Comparison of ENCODE assay signal across 9 cellular contexts in the genomic region with DNA sequence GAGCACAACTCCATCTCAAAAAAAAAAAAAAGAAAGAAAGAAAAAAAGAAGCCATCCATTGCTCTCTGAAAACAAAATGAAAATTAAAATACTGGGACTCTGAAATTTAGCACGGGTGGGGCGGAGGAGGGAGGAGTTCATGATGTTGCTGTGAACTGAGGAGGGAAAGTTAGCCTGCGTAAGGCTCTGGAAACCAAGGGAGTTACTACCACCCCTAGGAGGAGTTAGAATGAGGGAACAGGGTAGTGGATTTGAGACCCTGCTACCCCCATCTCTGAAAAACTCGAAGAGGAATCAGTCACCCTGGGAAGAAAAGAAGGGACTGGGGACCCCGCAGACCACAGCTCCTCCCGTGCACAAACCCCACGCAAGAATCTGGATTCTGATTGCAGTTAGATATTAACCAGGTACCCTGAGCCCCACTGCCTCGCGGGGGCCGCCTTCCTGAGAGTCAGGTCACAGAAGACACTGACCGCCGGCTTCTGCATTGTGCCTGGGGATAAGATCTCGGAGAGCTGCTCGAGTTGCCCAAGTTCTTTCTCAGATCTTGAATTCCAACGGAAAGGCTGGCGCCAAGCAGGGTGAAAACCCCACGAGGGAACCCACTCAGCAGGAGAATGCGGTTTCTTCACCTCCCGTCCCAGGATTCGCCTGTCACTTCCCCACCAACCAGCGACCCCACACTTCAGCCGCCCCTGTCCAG. TPM values are rescaled to one million over a fixed set of nuclear protein-coding genes. Genes with fewer than 3 reads are reported as not detected.
DNase-seq lines count a peak whose midpoint lies in the region; ATAC-seq and TF ChIP-seq lines count a peak whose summit lies in the region.
"Had no signal": no experiment of that assay in that cellular context is flagged by ENCODE, and none has a peak within 500 bp of the region (broad histone marks: within the 10 kb centered on the region; RNA-seq: fewer than 3 reads in every experiment).

No MANE protein-coding gene starts in this region.

- POLR2A ChIA-PET in CD8-positive, alpha-beta T cell (lab: Charles Lee): interaction anchor here (1.3 to 2.1 kb wide), 6 partner anchors 17 to 202 kb away, joined by 4 to 21 read pairs (median 6); a partner anchor contains a TSS
- POLR2A ChIA-PET in activated naive CD8-positive, alpha-beta T cell treated with anti-CD3 and anti-CD28 coated beads, Interleukin-2, amount 10 ng/mL, durations not matched to agents 7 days and 5 days (lab: Charles Lee): interaction anchor here (0.7 to 2.6 kb wide), 4 partner anchors 31 to 198 kb away, joined by 3 to 31 read pairs (median 6); a partner anchor contains a TSS

- H3K27ac Mint-ChIP-seq in CD8-positive, alpha-beta T cell: no peak overlapping the region
- peak overlapping the region; percentile 70 for H3K27ac Mint-ChIP-seq in activated naive CD8-positive, alpha-beta T cell treated with anti-CD3 and anti-CD28 coated beads, Interleukin-2, amount 10 ng/mL, durations not matched to agents 7 days and 5 days

- H3K9me3 Mint-ChIP-seq in CD8-positive, alpha-beta T cell: no peaks in the 10 kb centered on the region
- H3K9me3 Mint-ChIP-seq in activated naive CD8-positive, alpha-beta T cell treated with anti-CD3 and anti-CD28 coated beads, Interleukin-2, amount 10 ng/mL, durations not matched to agents 7 days and 5 days: peaks cover 10% of the 10 kb centered on the region

- H3K36me3 Mint-ChIP-seq in CD8-positive, alpha-beta T cell: peaks cover 4% of the 10 kb centered on the region
- peaks cover 7% of the 10 kb centered on the region for H3K36me3 Mint-ChIP-seq in activated naive CD8-positive, alpha-beta T cell treated with anti-CD3 and anti-CD28 coated beads, Interleukin-2, amount 10 ng/mL, durations not matched to agents 7 days and 5 days

- H3K9ac ChIP-seq in rectal smooth muscle tissue (ENCODE audit: low read length): peak overlapping the region; percentile 77

- no peak for TF ChIP-seq CTCF in CD8-positive, alpha-beta T cell (IDR thresholded peaks at IDR 0.05)
- no peak for TF ChIP-seq CTCF in right atrium auricular region (IDR thresholded peaks at IDR 0.05)

- no peaks in the 10 kb centered on the region for H3K27me3 Mint-ChIP-seq in CD8-positive, alpha-beta T cell (ENCODE audit: low read depth)
- peaks cover 1% of the 10 kb centered on the region for H3K27me3 Mint-ChIP-seq in activated naive CD8-positive, alpha-beta T cell treated with anti-CD3 and anti-CD28 coated beads, Interleukin-2, amount 10 ng/mL, durations not matched to agents 7 days and 5 days

- ATAC-seq in CD8-positive, alpha-beta T cell: no peak
- no peak for ATAC-seq in activated naive CD8-positive, alpha-beta T cell treated with anti-CD3 and anti-CD28 coated beads, Interleukin-2, amount 10 ng/mL, durations not matched to agents 7 days and 5 days (ENCODE audit: low read depth)
- ATAC-seq in GM19467 (IDR thresholded peaks at IDR 0.05; ENCODE audit: unreplicated experiment): no peak

- H3K9me3 ChIP-seq in CD8-positive, alpha-beta T cell (ENCODE audit: low read length): no peaks in the 10 kb centered on the region
- no peaks in the 10 kb centered on the region for H3K9me3 ChIP-seq in right atrium auricular region

- H3K27ac ChIP-seq in CD8-positive, alpha-beta T cell (ENCODE audit: low read depth, low read length): peak overlapping the region; percentile 34
- H3K27ac ChIP-seq in right atrium auricular region (peak overlapping the region; percentile 90 to 92), rectal smooth muscle tissue (ENCODE audit: low read depth, low read length) (peak overlapping the region; percentile 91)

- H3K4me1 ChIP-seq in CD8-positive, alpha-beta T cell (ENCODE audit: insufficient read depth, low read length): peaks cover 13% of the 10 kb centered on the region
- H3K4me1 ChIP-seq in right atrium auricular region (peaks cover 0 to 11% of the 10 kb centered on the region in 2 donors), rectal smooth muscle tissue (ENCODE audit: control insufficient read depth, insufficient read depth, low read length) (peaks cover 4% of the 10 kb centered on the region)

- H3K4me3 ChIP-seq in CD8-positive, alpha-beta T cell (ENCODE audit: low read depth, low read length): peak overlapping the region; percentile 64
- H3K4me3 ChIP-seq in right atrium auricular region (peak overlapping the region; percentile 88 to 93), rectal smooth muscle tissue (ENCODE audit: low read length) (peak overlapping the region; percentile 66)

- intact Hi-C loops in CD8-positive, alpha-beta T cell (cut with DNase I, micrococcal nuclease): loop anchor here (1.0 to 10.0 kb wide), 7 partner anchors 31 to 187 kb away; a partner anchor contains a TSS

- peaks cover 24% of the 10 kb centered on the region for H3K4me1 Mint-ChIP-seq in CD8-positive, alpha-beta T cell (ENCODE audit: low read depth)
- peaks cover 16% of the 10 kb centered on the region for H3K4me1 Mint-ChIP-seq in activated naive CD8-positive, alpha-beta T cell treated with anti-CD3 and anti-CD28 coated beads, Interleukin-2, amount 10 ng/mL, durations not matched to agents 7 days and 5 days

- CTCF ChIA-PET in CD8-positive, alpha-beta T cell (lab: Charles Lee): interaction anchor here (0.6 to 1.6 kb wide), 4 partner anchors 13 to 305 kb away, joined by 3 to 4 read pairs (median 4); a partner anchor contains a TSS

- DNase-seq in CD8-positive, alpha-beta T cell: peak in 3 of 7 experiments; percentile 9 to 53 (median 11)
- DNase-seq in HuH-7 (ENCODE audit: low spot score) (peak; percentile 6), right atrium auricular region (ENCODE audit: low spot score) (peak; percentile 60), NCI-H748 treated with DMSO at 0.1 percent for 48 hours (lab: John Stamatoyannopoulos, UW) (no peak), CD1c-positive myeloid dendritic cell (ENCODE audit: extremely low spot score) (no peak)
- DNase-seq in activated naive CD8-positive, alpha-beta T cell treated with anti-CD3 and anti-CD28 coated beads, Interleukin-2, amount 10 ng/mL, durations not matched to agents 7 days and 5 days: no peak

- H3K4me3 Mint-ChIP-seq in CD8-positive, alpha-beta T cell: peak overlapping the region; percentile 97
- H3K4me3 Mint-ChIP-seq in activated naive CD8-positive, alpha-beta T cell treated with anti-CD3 and anti-CD28 coated beads, Interleukin-2, amount 10 ng/mL, durations not matched to agents 7 days and 5 days: peak overlapping the region; percentile 96

- H3K36me3 ChIP-seq in CD8-positive, alpha-beta T cell (ENCODE audit: insufficient read depth, low read length): no peaks in the 10 kb centered on the region
- H3K36me3 ChIP-seq in right atrium auricular region (no peaks in the 10 kb centered on the region), rectal smooth muscle tissue (ENCODE audit: control insufficient read depth, insufficient read depth, low read length) (no peaks in the 10 kb centered on the region)

- no peaks in the 10 kb centered on the region for H3K27me3 ChIP-seq in CD8-positive, alpha-beta T cell (ENCODE audit: insufficient read depth, low read length)
- H3K27me3 ChIP-seq in right atrium auricular region (no peaks in the 10 kb centered on the region), rectal smooth muscle tissue (ENCODE audit: control insufficient read depth, insufficient read depth, low read length) (no peaks in the 10 kb centered on the region)

RNA-seq across cellular contexts. Expression of a gene that starts 0.9 kb away (rescaled TPM):
- 1 to 10 TPM in 1 of 2 experiments, under 1 TPM in 1; 1.00 to 1.0 TPM for total RNA-seq in CD8-positive, alpha-beta T cell
- 1 to 10 TPM; 2.6 to 4.3 TPM for total RNA-seq in activated naive CD8-positive, alpha-beta T cell treated with anti-CD3 and anti-CD28 coated beads, Interleukin-2, amount 10 ng/mL, durations not matched to agents 7 days and 5 days
- 1 to 10 TPM; 1.0 to 1.8 TPM for total RNA-seq in right atrium auricular region

RNA-seq across cellular contexts. Expression of a gene that starts 31.1 kb away (rescaled TPM):
- 1 to 10 TPM; 2.2 to 2.5 TPM for total RNA-seq in CD8-positive, alpha-beta T cell
- 1 to 10 TPM; 5.2 to 6.3 TPM for total RNA-seq in activated naive CD8-positive, alpha-beta T cell treated with anti-CD3 and anti-CD28 coated beads, Interleukin-2, amount 10 ng/mL, durations not matched to agents 7 days and 5 days
- total RNA-seq in right atrium auricular region: 1 to 10 TPM; 4.7 to 7.6 TPM
- total RNA-seq: HT1080 had no signal

RNA-seq across cellular contexts. Expression of a gene that starts 36.5 kb away (rescaled TPM):
- 1 to 10 TPM; 1.1 TPM for total RNA-seq in CD8-positive, alpha-beta T cell
- total RNA-seq in activated naive CD8-positive, alpha-beta T cell treated with anti-CD3 and anti-CD28 coated beads, Interleukin-2, amount 10 ng/mL, durations not matched to agents 7 days and 5 days: 1 to 10 TPM; 7.6 to 7.9 TPM
- 1 to 10 TPM; 2.0 to 2.2 TPM for total RNA-seq in right atrium auricular region

Comparison
In these comparisons a context has a peak if more than half of its experiments do, and no peak if none do; other contexts are left out.
1. DNase-seq: peak in HuH-7 (single experiment) and right atrium auricular region (single experiment); none in activated naive CD8-positive, alpha-beta T cell treated with anti-CD3 and anti-CD28 coated beads, Interleukin-2, amount 10 ng/mL, durations not matched to agents 7 days and 5 days (single experiment), NCI-H748 treated with DMSO at 0.1 percent for 48 hours (single experiment) and CD1c-positive myeloid dendritic cell (single experiment).
2. H3K27ac ChIP-seq: peak in every context shown above with its lines; median percentile 91 in right atrium auricular region; 91 in rectal smooth muscle tissue; 34 in CD8-positive, alpha-beta T cell.
3. Peak in every context shown above with its lines, with median percentiles within 50 percentile points of each other: H3K4me3 ChIP-seq.